In the genomic region with DNA sequence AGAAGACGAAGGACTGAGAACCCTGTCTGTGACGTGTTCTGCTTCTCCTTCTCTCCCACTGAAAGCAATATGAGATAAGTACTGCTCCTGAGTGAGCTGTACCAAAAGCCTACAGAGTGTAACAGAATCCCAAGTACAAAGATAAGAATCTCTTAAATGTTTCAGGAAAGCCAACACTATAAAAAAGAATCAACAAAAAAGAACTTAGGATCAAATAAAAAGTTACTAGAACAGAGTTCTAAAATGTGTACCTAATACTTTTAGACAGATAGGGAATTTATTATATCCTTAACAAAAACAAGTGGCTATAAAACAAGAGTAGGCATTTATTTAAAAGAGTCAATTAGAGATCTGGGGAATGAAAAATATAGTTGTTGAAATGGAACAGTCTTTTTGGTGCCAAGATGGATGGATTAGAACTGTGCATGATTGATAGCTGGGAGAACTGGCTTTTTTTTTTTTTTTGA, we compare ENCODE assay signal across 1 cellular context.
A peak's percentile ranks its signal among the peaks of the same experiment; 100 is the strongest.
TF ChIP-seq lines count a peak whose summit lies in the region.

No MANE protein-coding gene starts in this region.

TF ChIP-seq in HEK293, 187 proteins besides CTCF, POLR2A, EP300 and RAD21 (continued from another document and continues in another):
- TF ChIP-seq, protein P1, sequence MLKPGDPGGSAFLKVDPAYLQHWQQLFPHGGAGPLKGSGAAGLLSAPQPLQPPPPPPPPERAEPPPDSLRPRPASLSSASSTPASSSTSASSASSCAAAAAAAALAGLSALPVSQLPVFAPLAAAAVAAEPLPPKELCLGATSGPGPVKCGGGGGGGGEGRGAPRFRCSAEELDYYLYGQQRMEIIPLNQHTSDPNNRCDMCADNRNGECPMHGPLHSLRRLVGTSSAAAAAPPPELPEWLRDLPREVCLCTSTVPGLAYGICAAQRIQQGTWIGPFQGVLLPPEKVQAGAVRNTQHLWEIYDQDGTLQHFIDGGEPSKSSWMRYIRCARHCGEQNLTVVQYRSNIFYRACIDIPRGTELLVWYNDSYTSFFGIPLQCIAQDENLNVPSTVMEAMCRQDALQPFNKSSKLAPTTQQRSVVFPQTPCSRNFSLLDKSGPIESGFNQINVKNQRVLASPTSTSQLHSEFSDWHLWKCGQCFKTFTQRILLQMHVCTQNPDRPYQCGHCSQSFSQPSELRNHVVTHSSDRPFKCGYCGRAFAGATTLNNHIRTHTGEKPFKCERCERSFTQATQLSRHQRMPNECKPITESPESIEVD (tag by site-specific recombination; IDR thresholded peaks at IDR 0.05) = peak; percentile 96
- TF ChIP-seq ZNF223 (tag by site-specific recombination; IDR thresholded peaks at IDR 0.05) (no peak), ZNF623 (tag by site-specific recombination; IDR thresholded peaks at IDR 0.05) (no peak), GLIS2 (tag by site-specific recombination; IDR thresholded peaks at IDR 0.05) (no peak), ZNF837 (tag by site-specific recombination; IDR thresholded peaks at IDR 0.05) (no peak), ZBTB17 (tag by site-specific recombination; IDR thresholded peaks at IDR 0.05) (peak; percentile 83), GLI4 (tag by site-specific recombination; IDR thresholded peaks at IDR 0.05) (no peak), ZNF629 (tag by site-specific recombination; IDR thresholded peaks at IDR 0.05) (peak; percentile 73), ZNF211 (tag by site-specific recombination; IDR thresholded peaks at IDR 0.05; ENCODE audit: low read depth) (no peak), ZSCAN30 (tag by site-specific recombination; IDR thresholded peaks at IDR 0.05) (0 out of 2 replicates have a peak, but pooled peaks have one; percentile 13), ZFP37 (tag by site-specific recombination; IDR thresholded peaks at IDR 0.05) (no peak), ZBTB8A (tag by site-specific recombination; IDR thresholded peaks at IDR 0.05) (peak; percentile 73), ZNF138 (tag by site-specific recombination; IDR thresholded peaks at IDR 0.05; ENCODE audit: borderline replicate concordance) (no peak), ZNF155 (tag by site-specific recombination; IDR thresholded peaks at IDR 0.05) (no peak), ZNF266 (tag by site-specific recombination; IDR thresholded peaks at IDR 0.05; ENCODE audit: low read depth) (no peak), ZNF473 (tag by site-specific recombination; IDR thresholded peaks at IDR 0.05) (no peak), ZFP3 (tag by site-specific recombination; IDR thresholded peaks at IDR 0.05; ENCODE audit: low read depth) (no peak), ZNF354C (tag by site-specific recombination; IDR thresholded peaks at IDR 0.05; ENCODE audit: borderline replicate concordance, low read depth) (no peak), KLF8 (tag by site-specific recombination; IDR thresholded peaks at IDR 0.05) (peak; percentile 62), ZNF23 (tag by site-specific recombination; IDR thresholded peaks at IDR 0.05; ENCODE audit: borderline replicate concordance) (no peak), ZNF785 (tag by site-specific recombination; IDR thresholded peaks at IDR 0.05) (no peak), EGR2 (tag by site-specific recombination; IDR thresholded peaks at IDR 0.05; ENCODE audit: low read depth) (no peak), ZNF274 (IDR thresholded peaks at IDR 0.05; ENCODE audit: low read length) (no peak), ZNF274 (tag by site-specific recombination; IDR thresholded peaks at IDR 0.05; ENCODE audit: borderline replicate concordance) (no peak), SETDB1 (IDR thresholded peaks at IDR 0.05; ENCODE audit: insufficient read length, low read length) (peak; percentile 50), ZNF239 (tag by site-specific recombination; IDR thresholded peaks at IDR 0.05) (no peak), ZNF433 (tag by site-specific recombination; IDR thresholded peaks at IDR 0.05; ENCODE audit: low read depth) (no peak), ZSCAN23 (tag by site-specific recombination; IDR thresholded peaks at IDR 0.05) (0 out of 2 replicates have a peak, but pooled peaks have one; percentile 62), ZFHX2 (tag by site-specific recombination; conservative IDR thresholded peaks at IDR 0.05) (0 out of 2 replicates have a peak, but pooled peaks have one; percentile 21), SP2 (tag by site-specific recombination; IDR thresholded peaks at IDR 0.05) (no peak), ZNF146 (tag by site-specific recombination; IDR thresholded peaks at IDR 0.05) (no peak), SCRT1 (tag by site-specific recombination; IDR thresholded peaks at IDR 0.05; ENCODE audit: borderline replicate concordance) (peak; percentile 19; the same call in 1 of the 2 replicates), MZF1 (tag by site-specific recombination; IDR thresholded peaks at IDR 0.05; ENCODE audit: borderline replicate concordance) (peak; percentile 86)
- TF ChIP-seq, protein P2, sequence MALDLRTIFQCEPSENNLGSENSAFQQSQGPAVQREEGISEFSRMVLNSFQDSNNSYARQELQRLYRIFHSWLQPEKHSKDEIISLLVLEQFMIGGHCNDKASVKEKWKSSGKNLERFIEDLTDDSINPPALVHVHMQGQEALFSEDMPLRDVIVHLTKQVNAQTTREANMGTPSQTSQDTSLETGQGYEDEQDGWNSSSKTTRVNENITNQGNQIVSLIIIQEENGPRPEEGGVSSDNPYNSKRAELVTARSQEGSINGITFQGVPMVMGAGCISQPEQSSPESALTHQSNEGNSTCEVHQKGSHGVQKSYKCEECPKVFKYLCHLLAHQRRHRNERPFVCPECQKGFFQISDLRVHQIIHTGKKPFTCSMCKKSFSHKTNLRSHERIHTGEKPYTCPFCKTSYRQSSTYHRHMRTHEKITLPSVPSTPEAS (tag by site-specific recombination; IDR thresholded peaks at IDR 0.05) = peak; percentile 65
- TF ChIP-seq, protein P3, sequence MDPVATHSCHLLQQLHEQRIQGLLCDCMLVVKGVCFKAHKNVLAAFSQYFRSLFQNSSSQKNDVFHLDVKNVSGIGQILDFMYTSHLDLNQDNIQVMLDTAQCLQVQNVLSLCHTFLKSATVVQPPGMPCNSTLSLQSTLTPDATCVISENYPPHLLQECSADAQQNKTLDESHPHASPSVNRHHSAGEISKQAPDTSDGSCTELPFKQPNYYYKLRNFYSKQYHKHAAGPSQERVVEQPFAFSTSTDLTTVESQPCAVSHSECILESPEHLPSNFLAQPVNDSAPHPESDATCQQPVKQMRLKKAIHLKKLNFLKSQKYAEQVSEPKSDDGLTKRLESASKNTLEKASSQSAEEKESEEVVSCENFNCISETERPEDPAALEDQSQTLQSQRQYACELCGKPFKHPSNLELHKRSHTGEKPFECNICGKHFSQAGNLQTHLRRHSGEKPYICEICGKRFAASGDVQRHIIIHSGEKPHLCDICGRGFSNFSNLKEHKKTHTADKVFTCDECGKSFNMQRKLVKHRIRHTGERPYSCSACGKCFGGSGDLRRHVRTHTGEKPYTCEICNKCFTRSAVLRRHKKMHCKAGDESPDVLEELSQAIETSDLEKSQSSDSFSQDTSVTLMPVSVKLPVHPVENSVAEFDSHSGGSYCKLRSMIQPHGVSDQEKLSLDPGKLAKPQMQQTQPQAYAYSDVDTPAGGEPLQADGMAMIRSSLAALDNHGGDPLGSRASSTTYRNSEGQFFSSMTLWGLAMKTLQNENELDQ (tag by site-specific recombination; IDR thresholded peaks at IDR 0.05; ENCODE audit: low read depth) = 0 out of 2 replicates have a peak, but pooled peaks have one; percentile 72
- TF ChIP-seq, protein P4, sequence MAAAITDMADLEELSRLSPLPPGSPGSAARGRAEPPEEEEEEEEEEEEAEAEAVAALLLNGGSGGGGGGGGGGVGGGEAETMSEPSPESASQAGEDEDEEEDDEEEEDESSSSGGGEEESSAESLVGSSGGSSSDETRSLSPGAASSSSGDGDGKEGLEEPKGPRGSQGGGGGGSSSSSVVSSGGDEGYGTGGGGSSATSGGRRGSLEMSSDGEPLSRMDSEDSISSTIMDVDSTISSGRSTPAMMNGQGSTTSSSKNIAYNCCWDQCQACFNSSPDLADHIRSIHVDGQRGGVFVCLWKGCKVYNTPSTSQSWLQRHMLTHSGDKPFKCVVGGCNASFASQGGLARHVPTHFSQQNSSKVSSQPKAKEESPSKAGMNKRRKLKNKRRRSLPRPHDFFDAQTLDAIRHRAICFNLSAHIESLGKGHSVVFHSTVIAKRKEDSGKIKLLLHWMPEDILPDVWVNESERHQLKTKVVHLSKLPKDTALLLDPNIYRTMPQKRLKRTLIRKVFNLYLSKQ (tag by site-specific recombination; IDR thresholded peaks at IDR 0.05; ENCODE audit: borderline replicate concordance) = no peak
- TF ChIP-seq, protein P5, sequence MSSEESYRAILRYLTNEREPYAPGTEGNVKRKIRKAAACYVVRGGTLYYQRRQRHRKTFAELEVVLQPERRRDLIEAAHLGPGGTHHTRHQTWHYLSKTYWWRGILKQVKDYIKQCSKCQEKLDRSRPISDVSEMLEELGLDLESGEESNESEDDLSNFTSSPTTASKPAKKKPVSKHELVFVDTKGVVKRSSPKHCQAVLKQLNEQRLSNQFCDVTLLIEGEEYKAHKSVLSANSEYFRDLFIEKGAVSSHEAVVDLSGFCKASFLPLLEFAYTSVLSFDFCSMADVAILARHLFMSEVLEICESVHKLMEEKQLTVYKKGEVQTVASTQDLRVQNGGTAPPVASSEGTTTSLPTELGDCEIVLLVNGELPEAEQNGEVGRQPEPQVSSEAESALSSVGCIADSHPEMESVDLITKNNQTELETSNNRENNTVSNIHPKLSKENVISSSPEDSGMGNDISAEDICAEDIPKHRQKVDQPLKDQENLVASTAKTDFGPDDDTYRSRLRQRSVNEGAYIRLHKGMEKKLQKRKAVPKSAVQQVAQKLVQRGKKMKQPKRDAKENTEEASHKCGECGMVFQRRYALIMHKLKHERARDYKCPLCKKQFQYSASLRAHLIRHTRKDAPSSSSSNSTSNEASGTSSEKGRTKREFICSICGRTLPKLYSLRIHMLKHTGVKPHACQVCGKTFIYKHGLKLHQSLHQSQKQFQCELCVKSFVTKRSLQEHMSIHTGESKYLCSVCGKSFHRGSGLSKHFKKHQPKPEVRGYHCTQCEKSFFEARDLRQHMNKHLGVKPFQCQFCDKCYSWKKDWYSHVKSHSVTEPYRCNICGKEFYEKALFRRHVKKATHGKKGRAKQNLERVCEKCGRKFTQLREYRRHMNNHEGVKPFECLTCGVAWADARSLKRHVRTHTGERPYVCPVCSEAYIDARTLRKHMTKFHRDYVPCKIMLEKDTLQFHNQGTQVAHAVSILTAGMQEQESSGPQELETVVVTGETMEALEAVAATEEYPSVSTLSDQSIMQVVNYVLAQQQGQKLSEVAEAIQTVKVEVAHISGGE (tag by site-specific recombination; conservative IDR thresholded peaks at IDR 0.05; ENCODE audit: low read depth) = no peak
- TF ChIP-seq, protein P6, sequence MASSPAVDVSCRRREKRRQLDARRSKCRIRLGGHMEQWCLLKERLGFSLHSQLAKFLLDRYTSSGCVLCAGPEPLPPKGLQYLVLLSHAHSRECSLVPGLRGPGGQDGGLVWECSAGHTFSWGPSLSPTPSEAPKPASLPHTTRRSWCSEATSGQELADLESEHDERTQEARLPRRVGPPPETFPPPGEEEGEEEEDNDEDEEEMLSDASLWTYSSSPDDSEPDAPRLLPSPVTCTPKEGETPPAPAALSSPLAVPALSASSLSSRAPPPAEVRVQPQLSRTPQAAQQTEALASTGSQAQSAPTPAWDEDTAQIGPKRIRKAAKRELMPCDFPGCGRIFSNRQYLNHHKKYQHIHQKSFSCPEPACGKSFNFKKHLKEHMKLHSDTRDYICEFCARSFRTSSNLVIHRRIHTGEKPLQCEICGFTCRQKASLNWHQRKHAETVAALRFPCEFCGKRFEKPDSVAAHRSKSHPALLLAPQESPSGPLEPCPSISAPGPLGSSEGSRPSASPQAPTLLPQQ (tag by site-specific recombination; IDR thresholded peaks at IDR 0.05) = peak; percentile 81
- TF ChIP-seq, protein P7, sequence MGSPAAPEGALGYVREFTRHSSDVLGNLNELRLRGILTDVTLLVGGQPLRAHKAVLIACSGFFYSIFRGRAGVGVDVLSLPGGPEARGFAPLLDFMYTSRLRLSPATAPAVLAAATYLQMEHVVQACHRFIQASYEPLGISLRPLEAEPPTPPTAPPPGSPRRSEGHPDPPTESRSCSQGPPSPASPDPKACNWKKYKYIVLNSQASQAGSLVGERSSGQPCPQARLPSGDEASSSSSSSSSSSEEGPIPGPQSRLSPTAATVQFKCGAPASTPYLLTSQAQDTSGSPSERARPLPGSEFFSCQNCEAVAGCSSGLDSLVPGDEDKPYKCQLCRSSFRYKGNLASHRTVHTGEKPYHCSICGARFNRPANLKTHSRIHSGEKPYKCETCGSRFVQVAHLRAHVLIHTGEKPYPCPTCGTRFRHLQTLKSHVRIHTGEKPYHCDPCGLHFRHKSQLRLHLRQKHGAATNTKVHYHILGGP (tag by site-specific recombination; IDR thresholded peaks at IDR 0.05) = peak; percentile 97
- TF ChIP-seq, protein P8, sequence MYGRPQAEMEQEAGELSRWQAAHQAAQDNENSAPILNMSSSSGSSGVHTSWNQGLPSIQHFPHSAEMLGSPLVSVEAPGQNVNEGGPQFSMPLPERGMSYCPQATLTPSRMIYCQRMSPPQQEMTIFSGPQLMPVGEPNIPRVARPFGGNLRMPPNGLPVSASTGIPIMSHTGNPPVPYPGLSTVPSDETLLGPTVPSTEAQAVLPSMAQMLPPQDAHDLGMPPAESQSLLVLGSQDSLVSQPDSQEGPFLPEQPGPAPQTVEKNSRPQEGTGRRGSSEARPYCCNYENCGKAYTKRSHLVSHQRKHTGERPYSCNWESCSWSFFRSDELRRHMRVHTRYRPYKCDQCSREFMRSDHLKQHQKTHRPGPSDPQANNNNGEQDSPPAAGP (tag by site-specific recombination; IDR thresholded peaks at IDR 0.05) = no peak
- TF ChIP-seq, protein P9, sequence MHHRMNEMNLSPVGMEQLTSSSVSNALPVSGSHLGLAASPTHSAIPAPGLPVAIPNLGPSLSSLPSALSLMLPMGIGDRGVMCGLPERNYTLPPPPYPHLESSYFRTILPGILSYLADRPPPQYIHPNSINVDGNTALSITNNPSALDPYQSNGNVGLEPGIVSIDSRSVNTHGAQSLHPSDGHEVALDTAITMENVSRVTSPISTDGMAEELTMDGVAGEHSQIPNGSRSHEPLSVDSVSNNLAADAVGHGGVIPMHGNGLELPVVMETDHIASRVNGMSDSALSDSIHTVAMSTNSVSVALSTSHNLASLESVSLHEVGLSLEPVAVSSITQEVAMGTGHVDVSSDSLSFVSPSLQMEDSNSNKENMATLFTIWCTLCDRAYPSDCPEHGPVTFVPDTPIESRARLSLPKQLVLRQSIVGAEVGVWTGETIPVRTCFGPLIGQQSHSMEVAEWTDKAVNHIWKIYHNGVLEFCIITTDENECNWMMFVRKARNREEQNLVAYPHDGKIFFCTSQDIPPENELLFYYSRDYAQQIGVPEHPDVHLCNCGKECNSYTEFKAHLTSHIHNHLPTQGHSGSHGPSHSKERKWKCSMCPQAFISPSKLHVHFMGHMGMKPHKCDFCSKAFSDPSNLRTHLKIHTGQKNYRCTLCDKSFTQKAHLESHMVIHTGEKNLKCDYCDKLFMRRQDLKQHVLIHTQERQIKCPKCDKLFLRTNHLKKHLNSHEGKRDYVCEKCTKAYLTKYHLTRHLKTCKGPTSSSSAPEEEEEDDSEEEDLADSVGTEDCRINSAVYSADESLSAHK (tag by site-specific recombination; IDR thresholded peaks at IDR 0.05) = peak; percentile 93
